ENCODE assay signal across 32 cellular contexts in the genomic region with DNA sequence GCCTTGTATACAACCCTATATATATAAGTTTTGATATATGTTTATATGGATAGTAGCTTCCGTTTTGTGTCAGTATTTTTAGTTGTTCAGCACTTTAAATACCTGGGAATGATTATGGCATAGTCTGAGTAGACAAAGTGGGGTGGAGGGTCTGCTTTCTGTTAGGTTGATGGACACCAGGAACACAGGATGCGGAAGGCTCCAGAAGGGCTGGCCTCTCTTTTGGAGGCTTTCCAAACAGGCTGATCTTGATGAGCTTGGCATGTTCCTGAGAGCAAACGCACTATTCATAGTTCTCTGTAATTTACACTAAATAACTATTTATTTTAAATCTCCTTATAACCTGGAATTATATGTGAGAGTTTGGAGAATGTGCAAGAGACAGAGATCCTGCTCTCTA. TPM values are rescaled to one million over a fixed set of nuclear protein-coding genes. Genes with fewer than 3 reads are reported as not detected.
"Had no signal": no experiment of that assay in that cellular context is flagged by ENCODE, and none has a peak within 500 bp of the region (broad histone marks: within the 10 kb centered on the region; RNA-seq: fewer than 3 reads in every experiment).

No MANE protein-coding gene starts in this region.

- H3K27me3 Mint-ChIP-seq: activated B cell treated with CpG ODN at 0.5 μM for 24 hours; activated CD4-positive, alpha-beta memory T cell treated with anti-CD3 and anti-CD28 coated beads, Interleukin-2, amount 10 ng/mL, durations not matched to agents 7 days and 5 days; activated CD4-positive, alpha-beta T cell treated with anti-CD3 and anti-CD28 coated beads, Interleukin-2, amount 10 ng/mL, durations not matched to agents 7 days and 5 days; activated naive CD8-positive, alpha-beta T cell; activated T-helper 17 cell treated with anti-CD3 and anti-CD28 coated beads, Interleukin-2, amount 50 U/mL, for 72 hours; T-cell had no signal

- H3K27ac Mint-ChIP-seq: activated B cell treated with CpG ODN at 0.5 μM for 24 hours; activated CD4-positive, alpha-beta memory T cell treated with anti-CD3 and anti-CD28 coated beads, Interleukin-2, amount 10 ng/mL, durations not matched to agents 7 days and 5 days; activated CD4-positive, alpha-beta T cell treated with anti-CD3 and anti-CD28 coated beads, Interleukin-2, amount 10 ng/mL, durations not matched to agents 7 days and 5 days; activated naive CD4-positive, alpha-beta T cell treated with anti-CD3 and anti-CD28 coated beads for 36 hours; activated naive CD8-positive, alpha-beta T cell; activated T-helper 17 cell treated with anti-CD3 and anti-CD28 coated beads, Interleukin-2, amount 50 U/mL, for 72 hours had no signal

- H3K4me3 ChIP-seq: SJSA1 had no signal

- H3K27ac ChIP-seq: brain microvascular endothelial cell, SJSA1 had no signal

- H3K9me3 ChIP-seq: SJSA1 had no signal

- ATAC-seq: activated T-helper 17 cell treated with anti-CD3 and anti-CD28 coated beads, Interleukin-2, amount 50 U/mL, for 72 hours; Panc1; T-cell had no signal

- H3K4me3 Mint-ChIP-seq: activated B cell treated with CpG ODN at 0.5 μM for 24 hours; activated CD4-positive, alpha-beta memory T cell treated with anti-CD3 and anti-CD28 coated beads, Interleukin-2, amount 10 ng/mL, durations not matched to agents 7 days and 5 days; activated CD4-positive, alpha-beta T cell treated with anti-CD3 and anti-CD28 coated beads, Interleukin-2, amount 10 ng/mL, durations not matched to agents 7 days and 5 days; activated naive CD4-positive, alpha-beta T cell treated with anti-CD3 and anti-CD28 coated beads for 36 hours; activated naive CD8-positive, alpha-beta T cell; activated T-helper 17 cell treated with anti-CD3 and anti-CD28 coated beads, Interleukin-2, amount 50 U/mL, for 72 hours; T-cell had no signal

- H3K4me1 ChIP-seq: SJSA1 had no signal

- H3K27me3 ChIP-seq: brain microvascular endothelial cell, SJSA1 had no signal

- DNase-seq: activated B cell treated with CpG ODN at 0.5 μM for 24 hours; activated CD4-positive, alpha-beta memory T cell treated with anti-CD3 and anti-CD28 coated beads, Interleukin-2, amount 10 ng/mL, durations not matched to agents 7 days and 5 days; activated CD4-positive, alpha-beta T cell treated with anti-CD3 and anti-CD28 coated beads for 1 hour; activated CD4-positive, alpha-beta T cell treated with anti-CD3 and anti-CD28 coated beads, Interleukin-2, amount 10 ng/mL, durations not matched to agents 7 days and 5 days; activated gamma-delta T cell; activated naive CD4-positive, alpha-beta T cell treated with anti-CD3 and anti-CD28 coated beads for 36 hours; activated T-cell treated with anti-CD3 and anti-CD28 coated beads for 4 hours; activated T-cell treated with anti-CD3 and anti-CD28 coated beads, Interleukin-2, amount 50 U/mL, for 48 hours; brain microvascular endothelial cell; caudate nucleus; IMR-90; Kasumi-1; KBM-7; NCI-H1092; NCI-H1417; NCI-H1930; NCI-H2171; NCI-H2227 treated with DMSO at 0.1 percent for 48 hours; NCI-H526; NCI-H774; NK-92 treated with Interleukin-12 subunit alpha and Interleukin-12 subunit beta, amount 100 ng/mL, for 24 hours; RPMI8226; SHP77; T-cell; T-helper 2 cell; T1000 had no signal

- H3K4me1 Mint-ChIP-seq: activated B cell treated with CpG ODN at 0.5 μM for 24 hours had no signal

- H3K36me3 Mint-ChIP-seq: T-cell had no signal

- H3K9me3 Mint-ChIP-seq: activated B cell treated with CpG ODN at 0.5 μM for 24 hours; activated CD4-positive, alpha-beta memory T cell treated with anti-CD3 and anti-CD28 coated beads, Interleukin-2, amount 10 ng/mL, durations not matched to agents 7 days and 5 days; activated CD4-positive, alpha-beta T cell treated with anti-CD3 and anti-CD28 coated beads, Interleukin-2, amount 10 ng/mL, durations not matched to agents 7 days and 5 days; activated naive CD4-positive, alpha-beta T cell treated with anti-CD3 and anti-CD28 coated beads for 36 hours; activated T-helper 17 cell treated with anti-CD3 and anti-CD28 coated beads, Interleukin-2, amount 50 U/mL, for 72 hours; T-cell had no signal

- FAIRE-seq: TTC549 had no signal

- H3K36me3 ChIP-seq: brain microvascular endothelial cell had no signal

RNA-seq across cellular contexts. Expression of gene AKR1E2, which starts 12.7 kb away (rescaled TPM):
- total RNA-seq: NCI-H460 had no signal
